In the genomic region with DNA sequence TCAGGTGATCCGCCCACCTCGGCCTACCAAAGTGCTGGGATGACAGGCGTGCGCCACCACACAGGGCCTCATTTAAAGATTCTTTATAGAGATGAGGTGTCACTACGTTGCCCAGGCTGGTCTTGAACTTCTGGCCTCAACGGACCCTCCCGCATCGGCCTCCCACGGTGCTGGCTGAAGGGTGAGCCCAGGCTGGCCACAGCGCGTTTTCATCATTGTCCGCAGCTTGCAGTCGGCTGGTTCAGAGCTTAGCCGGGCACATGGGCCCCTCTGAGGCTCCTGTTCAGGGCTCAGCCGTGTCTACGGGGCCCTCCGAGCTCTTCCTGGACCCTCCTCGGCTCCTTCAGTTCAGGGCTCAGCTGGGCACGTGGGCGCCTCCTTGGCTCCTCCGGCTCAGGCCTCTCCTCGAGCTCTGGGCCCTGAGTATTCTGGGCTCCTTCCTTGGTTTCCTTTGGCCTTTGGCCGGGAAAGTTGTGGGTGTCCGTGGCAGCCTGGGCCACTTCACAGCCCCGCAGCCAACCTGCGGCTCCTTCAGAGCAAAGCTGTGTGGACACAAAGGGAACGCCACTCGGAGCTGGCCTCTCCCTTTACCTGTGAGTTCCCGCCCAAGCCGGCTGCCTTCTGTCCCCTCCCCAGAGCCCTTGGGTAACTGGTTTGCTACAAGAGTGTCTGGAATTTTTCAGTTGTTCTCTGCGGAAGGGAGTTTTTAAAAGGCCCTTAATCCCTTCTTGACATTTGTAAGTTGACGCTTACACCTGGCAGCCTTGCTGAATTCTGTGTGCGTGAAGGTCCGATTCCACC, we compare ENCODE assay signal across 17 cellular contexts. TPM values are rescaled to one million over a fixed set of nuclear protein-coding genes. Genes with fewer than 3 reads are reported as not detected.
DNase-seq lines count a peak whose midpoint lies in the region; ATAC-seq and TF ChIP-seq lines count a peak whose summit lies in the region.
"Had no signal": no experiment of that assay in that cellular context is flagged by ENCODE, and none has a peak within 500 bp of the region (broad histone marks: within the 10 kb centered on the region; RNA-seq: fewer than 3 reads in every experiment).

No MANE protein-coding gene starts in this region.

- peaks cover 25% of the 10 kb centered on the region for H3K4me1 ChIP-seq in Caco-2
- H3K4me1 ChIP-seq in PC-9 (replicated peaks; ENCODE audit: insufficient read depth): peaks cover 16% of the 10 kb centered on the region
- H3K4me1 ChIP-seq in left lung: peaks cover 0 to 10% of the 10 kb centered on the region in 2 donors
- H3K4me1 ChIP-seq: gastrocnemius medialis, SJSA1 had no signal

- H3K36me3 ChIP-seq in Caco-2 (ENCODE audit: control insufficient read depth, insufficient read depth, low read length): no peaks in the 10 kb centered on the region
- no peaks in the 10 kb centered on the region for H3K36me3 ChIP-seq in PC-9 (ENCODE audit: low read depth)
- no peaks in the 10 kb centered on the region for H3K36me3 ChIP-seq in left lung
- H3K36me3 ChIP-seq: gastrocnemius medialis, SJSA1, spleen, vagina had no signal

- CTCF ChIA-PET in Caco-2 (lab: Charles Lee): no interaction called here
- CTCF ChIA-PET in PC-9 (lab: Charles Lee): interaction anchor here (0.6 to 2.1 kb wide), 2 partner anchors 43 to 47 kb away, joined by 3 to 7 read pairs; no protein-coding TSS in a partner anchor
- CTCF ChIA-PET in activated CD8-positive, alpha-beta T cell treated with anti-CD3 and anti-CD28 coated beads for 36 hours (lab: Charles Lee): no interaction called here

- no peak overlapping the region for H2AFZ ChIP-seq in PC-9

- intact Hi-C loops in Caco-2 (cut with micrococcal nuclease; ENCODE audit: unreplicated experiment): no loop called here
- intact Hi-C loops in PC-9 (cut with micrococcal nuclease; ENCODE audit: unreplicated experiment): no loop called here
- intact Hi-C loops in left lung (cut with DNase I): no loop called here
- intact Hi-C loops in activated CD8-positive, alpha-beta T cell treated with anti-CD3 and anti-CD28 coated beads for 36 hours (cut with micrococcal nuclease): no loop called here

- H3K9me3 ChIP-seq in Caco-2 (no peaks in the 10 kb centered on the region), PC-9 (ENCODE audit: insufficient read depth, low read depth) (no peaks in the 10 kb centered on the region), left lung (no peaks in the 10 kb centered on the region)
- H3K9me3 ChIP-seq: gastrocnemius medialis, vagina had no signal

- H3K4me3 ChIP-seq in Caco-2 (ENCODE audit: low read depth, low read length) (no peak overlapping the region), PC-9 (no peak overlapping the region), left lung (no peak overlapping the region)
- H3K4me3 ChIP-seq: gastrocnemius medialis, SJSA1, spleen, vagina had no signal

- H3K27me3 ChIP-seq in Caco-2 (replicated peaks; ENCODE audit: control insufficient read depth, insufficient read depth, low read length) (no peaks in the 10 kb centered on the region), PC-9 (ENCODE audit: insufficient read depth, low read depth) (no peaks in the 10 kb centered on the region), left lung (peaks cover 0 to 36% of the 10 kb centered on the region in 2 donors)
- H3K27me3 ChIP-seq: vagina had no signal

- no peaks in the 10 kb centered on the region for H3K4me1 Mint-ChIP-seq in Caco-2 (ENCODE audit: low read depth, unreplicated experiment)
- H3K4me1 Mint-ChIP-seq in activated CD8-positive, alpha-beta T cell treated with anti-CD3 and anti-CD28 coated beads for 36 hours (ENCODE audit: low read depth): no peaks in the 10 kb centered on the region

- H3K27me3 Mint-ChIP-seq in Caco-2 (ENCODE audit: insufficient read depth, unreplicated experiment): no peaks in the 10 kb centered on the region
- peaks cover 4% of the 10 kb centered on the region for H3K27me3 Mint-ChIP-seq in activated CD8-positive, alpha-beta T cell treated with anti-CD3 and anti-CD28 coated beads for 36 hours

- TF ChIP-seq CTCF in Caco-2 (IDR thresholded peaks at IDR 0.05; ENCODE audit: insufficient read depth in 1 of 2, low read depth in 1 of 2, low read length in 1 of 2, severe bottlenecking in 1 of 2, unreplicated experiment in 1 of 2): no peak
- no peak for TF ChIP-seq CTCF in PC-9 (conservative IDR thresholded peaks at IDR 0.05)
- TF ChIP-seq CTCF in left lung (IDR thresholded peaks at IDR 0.05): no peak
- TF ChIP-seq CTCF in activated CD8-positive, alpha-beta T cell treated with anti-CD3 and anti-CD28 coated beads for 36 hours (IDR thresholded peaks at IDR 0.05): no peak

- H3K9me3 Mint-ChIP-seq in Caco-2 (ENCODE audit: unreplicated experiment): no peaks in the 10 kb centered on the region
- H3K9me3 Mint-ChIP-seq in activated CD8-positive, alpha-beta T cell treated with anti-CD3 and anti-CD28 coated beads for 36 hours: no peaks in the 10 kb centered on the region
- H3K9me3 Mint-ChIP-seq: natural killer cell had no signal

- no peak overlapping the region for H3K4me3 Mint-ChIP-seq in Caco-2 (ENCODE audit: unreplicated experiment)
- no peak overlapping the region for H3K4me3 Mint-ChIP-seq in activated CD8-positive, alpha-beta T cell treated with anti-CD3 and anti-CD28 coated beads for 36 hours
- H3K4me3 Mint-ChIP-seq: memory B cell, natural killer cell had no signal

- H3K9me2 ChIP-seq in PC-9 (ENCODE audit: insufficient read depth): no peaks in the 10 kb centered on the region

- H3K36me3 Mint-ChIP-seq in Caco-2 (ENCODE audit: insufficient read depth, unreplicated experiment): peaks cover 6% of the 10 kb centered on the region
- no peaks in the 10 kb centered on the region for H3K36me3 Mint-ChIP-seq in activated CD8-positive, alpha-beta T cell treated with anti-CD3 and anti-CD28 coated beads for 36 hours (ENCODE audit: low read depth)
- H3K36me3 Mint-ChIP-seq: natural killer cell had no signal

- DNase-seq in Caco-2 (peak in 1 of 2 experiments; percentile 50), PC-9 (peak in 1 of 2 experiments; percentile 77), left lung (peak; percentile 83 to 84), SHP77 (lab: John Stamatoyannopoulos, UW) (no peak), kidney tubule cell (ENCODE audit: low spot score) (no peak)
- DNase-seq in activated CD8-positive, alpha-beta T cell treated with anti-CD3 and anti-CD28 coated beads for 36 hours: no peak
- DNase-seq: ACHN; activated effector memory CD4-positive, alpha-beta T cell treated with anti-CD3 and anti-CD28 coated beads, Interleukin-2, amount 50 U/mL, for 16 hours; amygdala; gastrocnemius medialis; natural killer cell; NCI-H187; spleen; stimulated activated naive CD4-positive, alpha-beta T cell had no signal

- H3K27ac ChIP-seq in PC-9 (no peak overlapping the region), left lung (peak overlapping the region; percentile 61 to 84)
- H3K27ac ChIP-seq: gastrocnemius medialis, SJSA1, spleen, vagina had no signal

- POLR2A ChIA-PET in Caco-2 (lab: Charles Lee) (no interaction called here), PC-9 (lab: Charles Lee; ENCODE audit: unreplicated experiment) (interaction anchor here (0.6 to 1.7 kb wide), 3 partner anchors 10 to 86 kb away, joined by 3 to 41 read pairs (median 9); partner anchors contain the start of genes CHTF18 and RPUSD1)
- POLR2A ChIA-PET in activated CD8-positive, alpha-beta T cell treated with anti-CD3 and anti-CD28 coated beads for 36 hours (lab: Charles Lee): interaction anchor here (0.8 kb wide), 1 partner anchor 18 kb away, joined by 4 read pairs; the partner anchor contains the start of gene CIAO3

- no peaks in the 10 kb centered on the region for H4K20me1 ChIP-seq in PC-9 (ENCODE audit: insufficient read depth)

- peak overlapping the region; percentile 50 for H3K27ac Mint-ChIP-seq in Caco-2 (ENCODE audit: unreplicated experiment)
- H3K27ac Mint-ChIP-seq in activated CD8-positive, alpha-beta T cell treated with anti-CD3 and anti-CD28 coated beads for 36 hours: no peak overlapping the region
- H3K27ac Mint-ChIP-seq: memory B cell, natural killer cell had no signal

- peaks cover 4% of the 10 kb centered on the region; the same call in 1 of the 2 replicates for H3F3A ChIP-seq in PC-9 (ENCODE audit: insufficient read depth, low read depth)

- H3K4me2 ChIP-seq in PC-9: no peak overlapping the region

- H3K79me2 ChIP-seq in PC-9 (ENCODE audit: low read depth): no peaks in the 10 kb centered on the region

- BruUV-seq in Caco-2 (replicated peaks; lab: Mats Ljungman, UMichigan): no TSS peak
- BruUV-seq in PC-9 (replicated peaks; lab: Mats Ljungman, UMichigan): TSS peak; percentile 58

- peak; percentile 78 for ATAC-seq in left lung
- no peak for ATAC-seq in activated CD8-positive, alpha-beta T cell treated with anti-CD3 and anti-CD28 coated beads for 36 hours
- ATAC-seq: gastrocnemius medialis, natural killer cell had no signal

RNA-seq across cellular contexts. Expression of gene MSLN, which starts 1.2 kb away (rescaled TPM):
- total RNA-seq in Caco-2 (2022): 0.36 and 0.39 TPM in 2 replicates
- 59.9 and 86.4 TPM in 2 replicates for total RNA-seq in PC-9 (2021)
- 100 to 1,000 TPM in 1 of 2 donors, 10 to 100 TPM in 1; 55.5 to 464 TPM for total RNA-seq in left lung
- not detected for total RNA-seq in activated CD8-positive, alpha-beta T cell treated with anti-CD3 and anti-CD28 coated beads for 36 hours
- total RNA-seq: gastrocnemius medialis, natural killer cell, SJSA1, vagina had no signal

RNA-seq across cellular contexts. Expression of gene CIAO3, which starts 18.5 kb away (rescaled TPM):
- total RNA-seq in Caco-2 (2022) (42.9 and 44.5 TPM in 2 replicates), PC-9 (2021) (44.2 and 45.8 TPM in 2 replicates), left lung (10 to 100 TPM; 26.7 to 28.2 TPM)
- total RNA-seq in activated CD8-positive, alpha-beta T cell treated with anti-CD3 and anti-CD28 coated beads for 36 hours: 10 to 100 TPM; 21.3 to 25.0 TPM

RNA-seq across cellular contexts. Expression of gene RPUSD1, which starts 28.9 kb away (rescaled TPM):
- total RNA-seq in Caco-2 (2022) (42.2 and 44.0 TPM in 2 replicates), PC-9 (2021) (53.3 and 56.7 TPM in 2 replicates), left lung (10 to 100 TPM; 12.6 to 21.0 TPM)
- total RNA-seq in activated CD8-positive, alpha-beta T cell treated with anti-CD3 and anti-CD28 coated beads for 36 hours: 10 to 100 TPM; 17.1 to 18.1 TPM

RNA-seq across cellular contexts. Expression of gene CHTF18, which starts 29.1 kb away (rescaled TPM):
- total RNA-seq in Caco-2 (2022) (97.6 and 102 TPM in 2 replicates), PC-9 (2021) (67.7 and 77.8 TPM in 2 replicates), left lung (10 to 100 TPM; 18.8 to 35.5 TPM)
- total RNA-seq in activated CD8-positive, alpha-beta T cell treated with anti-CD3 and anti-CD28 coated beads for 36 hours: 100 to 1,000 TPM in 1 of 2 experiments, 10 to 100 TPM in 1; 95.6 to 115 TPM

RNA-seq across cellular contexts. Expression of gene HAGHL, which starts 32.4 kb away (rescaled TPM):
- total RNA-seq in Caco-2 (2022): 6.8 and 9.7 TPM in 2 replicates
- 31.0 and 57.6 TPM in 2 replicates for total RNA-seq in PC-9 (2021)
- 1 to 10 TPM; 8.7 to 9.9 TPM for total RNA-seq in left lung
- total RNA-seq in activated CD8-positive, alpha-beta T cell treated with anti-CD3 and anti-CD28 coated beads for 36 hours: 10 to 100 TPM; 28.8 to 32.6 TPM

Comparison
In these comparisons a context has a peak if more than half of its experiments do, and no peak if none do; other contexts are left out.
1. DNase-seq: peak in left lung (2 of 2); none in SHP77 (0 of 2), kidney tubule cell (single experiment) and activated CD8-positive, alpha-beta T cell treated with anti-CD3 and anti-CD28 coated beads for 36 hours (single experiment).
2. RNA of gene MSLN, which starts 1.2 kb away (total RNA-seq): 55.5 to 464 TPM in left lung and 59.9 to 86.4 TPM in PC-9; 0.36 to 0.39 TPM in Caco-2 and not detected in activated CD8-positive, alpha-beta T cell treated with anti-CD3 and anti-CD28 coated beads for 36 hours; every median in the first group is over 10 times any median in the second.